ENCODE assay signal across 2 cellular contexts in the genomic region with DNA sequence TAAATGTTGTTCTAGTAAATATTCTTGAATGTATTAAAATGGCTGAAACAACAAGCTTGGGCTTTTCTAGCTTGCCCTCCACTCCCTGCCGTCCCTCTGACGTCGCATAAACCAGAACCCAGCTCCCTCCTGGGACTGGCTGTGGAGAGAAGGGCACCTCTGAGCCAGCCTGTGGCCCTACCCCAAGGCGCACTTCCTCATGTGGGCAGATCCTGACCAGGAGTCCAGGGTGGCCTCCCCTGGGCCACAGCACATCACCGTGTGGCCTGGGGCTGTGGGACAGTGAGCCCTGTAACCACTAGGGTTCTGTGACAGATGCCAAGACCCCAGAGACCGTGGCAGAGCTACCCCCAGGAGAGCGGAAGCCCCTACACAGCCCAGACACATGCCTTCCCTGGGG.
TF ChIP-seq lines count a peak whose summit lies in the region.

No MANE protein-coding gene starts in this region.

TF ChIP-seq in SK-N-SH, 30 proteins besides CTCF, POLR2A, EP300 and RAD21 (continued from another document):
- TF ChIP-seq USF2 (IDR thresholded peaks at IDR 0.05; ENCODE audit: borderline replicate concordance, low read depth, low read length) (no peak), FOXM1 (IDR thresholded peaks at IDR 0.05; ENCODE audit: low read depth) (no peak), TEAD4 (IDR thresholded peaks at IDR 0.05; ENCODE audit: borderline replicate concordance, insufficient read depth) (no peak), POLR2AphosphoS5 (IDR thresholded peaks at IDR 0.05; ENCODE audit: low read depth, low read length) (no peak), MXI1 (IDR thresholded peaks at IDR 0.05; ENCODE audit: low read depth, low read length) (no peak), TCF12 (IDR thresholded peaks at IDR 0.05) (no peak), CHD2 (IDR thresholded peaks at IDR 0.05; ENCODE audit: low read length, partially characterized antibody) (no peak), ELF1 (IDR thresholded peaks at IDR 0.05) (no peak)
- TF ChIP-seq, protein P1, sequence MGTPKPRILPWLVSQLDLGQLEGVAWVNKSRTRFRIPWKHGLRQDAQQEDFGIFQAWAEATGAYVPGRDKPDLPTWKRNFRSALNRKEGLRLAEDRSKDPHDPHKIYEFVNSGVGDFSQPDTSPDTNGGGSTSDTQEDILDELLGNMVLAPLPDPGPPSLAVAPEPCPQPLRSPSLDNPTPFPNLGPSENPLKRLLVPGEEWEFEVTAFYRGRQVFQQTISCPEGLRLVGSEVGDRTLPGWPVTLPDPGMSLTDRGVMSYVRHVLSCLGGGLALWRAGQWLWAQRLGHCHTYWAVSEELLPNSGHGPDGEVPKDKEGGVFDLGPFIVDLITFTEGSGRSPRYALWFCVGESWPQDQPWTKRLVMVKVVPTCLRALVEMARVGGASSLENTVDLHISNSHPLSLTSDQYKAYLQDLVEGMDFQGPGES (IDR thresholded peaks at IDR 0.05; ENCODE audit: low read depth, low read length), result no peak

TF ChIP-seq in SK-N-SH treated with all-trans-retinoic acid at 6 μM for 48 hours, 23 proteins besides CTCF, POLR2A, EP300 and RAD21 (continued from another document):
- TF ChIP-seq CREB5 (CRISPR knock-in tag; IDR thresholded peaks at IDR 0.05; ENCODE audit: low read depth), result no peak
- TF ChIP-seq ZFP30 (CRISPR knock-in tag; IDR thresholded peaks at IDR 0.05), result no peak
- TF ChIP-seq OSR1 (CRISPR knock-in tag; IDR thresholded peaks at IDR 0.05), result no peak
- no peak for TF ChIP-seq CSDC2 (CRISPR knock-in tag; IDR thresholded peaks at IDR 0.05)
- no peak for TF ChIP-seq GLIS3 (CRISPR knock-in tag; IDR thresholded peaks at IDR 0.05)
- no peak for TF ChIP-seq ISL1 (CRISPR knock-in tag; IDR thresholded peaks at IDR 0.05)
- TF ChIP-seq ESRRG (CRISPR knock-in tag; IDR thresholded peaks at IDR 0.05), result no peak
- no peak for TF ChIP-seq PATZ1 (CRISPR knock-in tag; IDR thresholded peaks at IDR 0.05; ENCODE audit: borderline replicate concordance)
TF ChIP-seq in SK-N-SH treated with all-trans-retinoic acid at 6 μM for 48 hours: peak in this region for 0.
